Comparison of ENCODE assay signal across 18 cellular contexts in the genomic region with DNA sequence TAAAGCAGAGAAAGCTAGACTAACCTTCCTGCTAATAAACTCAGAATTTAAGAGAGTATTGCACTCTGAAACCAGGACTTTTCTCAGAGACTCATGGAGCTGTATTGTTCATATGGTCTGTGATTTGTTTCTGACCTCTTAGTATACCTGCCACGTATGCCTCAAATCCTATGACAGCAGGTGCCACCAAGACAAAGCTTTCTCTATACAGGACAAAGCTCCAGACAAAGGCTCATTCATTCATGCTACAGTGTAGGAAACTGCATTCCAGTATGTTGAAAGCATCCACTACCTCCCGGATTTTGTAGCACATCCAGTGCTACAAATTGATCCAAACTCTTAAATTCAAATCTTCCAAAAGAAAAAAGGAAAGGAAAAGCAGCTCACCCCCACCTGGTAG.
"Had no signal": no experiment of that assay in that cellular context is flagged by ENCODE, and none has a peak within 500 bp of the region (broad histone marks: within the 10 kb centered on the region; RNA-seq: fewer than 3 reads in every experiment).

No MANE protein-coding gene starts in this region.

- H3K9me3 Mint-ChIP-seq: activated naive CD8-positive, alpha-beta T cell treated with anti-CD3 and anti-CD28 coated beads, Interleukin-2, amount 50 U/mL, for 24 hours had no signal

- H3K27ac Mint-ChIP-seq: activated CD8-positive, alpha-beta T cell treated with anti-CD3 and anti-CD28 coated beads for 36 hours; activated naive CD8-positive, alpha-beta T cell treated with anti-CD3 and anti-CD28 coated beads, Interleukin-2, amount 50 U/mL, for 24 hours; naive thymus-derived CD4-positive, alpha-beta T cell; stimulated activated naive CD8-positive, alpha-beta T cell treated with anti-CD3 and anti-CD28 coated beads, Interleukin-15, Interleukin-2, amounts not matched to agents 100 ng/mL and 50 ng/mL, for 24 hours had no signal

- DNase-seq: activated CD4-positive, alpha-beta T cell treated with anti-CD3 and anti-CD28 coated beads for 4 hours; activated CD8-positive, alpha-beta memory T cell treated with anti-CD3 and anti-CD28 coated beads, Interleukin-2, amount 50 U/mL, for 4 hours; activated CD8-positive, alpha-beta T cell treated with anti-CD3 and anti-CD28 coated beads for 36 hours; activated naive CD4-positive, alpha-beta T cell; activated naive CD8-positive, alpha-beta T cell treated with anti-CD3 and anti-CD28 coated beads, Interleukin-2, amount 50 U/mL, for 24 hours; central memory CD4-positive, alpha-beta T cell; effector CD4-positive, alpha-beta T cell; left lung; midbrain; naive thymus-derived CD4-positive, alpha-beta T cell; stimulated activated CD4-positive, alpha-beta T cell treated with anti-CD3 and anti-CD28 coated beads, Interleukin-4, amount 100 ng/mL, for 1 hour; stimulated activated CD8-positive, alpha-beta memory T cell treated with anti-CD3 and anti-CD28 coated beads, Interleukin-4, amount 100 ng/mL, for 48 hours; T-helper 1 cell; testis had no signal

- H3K27me3 Mint-ChIP-seq: activated CD8-positive, alpha-beta T cell treated with anti-CD3 and anti-CD28 coated beads for 36 hours; stimulated activated naive CD8-positive, alpha-beta T cell treated with anti-CD3 and anti-CD28 coated beads, Interleukin-15, Interleukin-2, amounts not matched to agents 100 ng/mL and 50 ng/mL, for 24 hours had no signal

- H3K4me1 ChIP-seq: left lung, prostate gland had no signal

- H3K27ac ChIP-seq: left lung, prostate gland, testis, VCaP had no signal

- H3K4me1 Mint-ChIP-seq: activated naive CD8-positive, alpha-beta T cell treated with anti-CD3 and anti-CD28 coated beads, Interleukin-2, amount 50 U/mL, for 24 hours had no signal

- H3K36me3 Mint-ChIP-seq: naive thymus-derived CD4-positive, alpha-beta T cell had no signal

- H3K27me3 ChIP-seq: left lung, testis had no signal

- H3K9me3 ChIP-seq: left lung, prostate gland, testis had no signal

- H3K4me3 ChIP-seq: coronary artery, left lung, prostate gland, testis had no signal

- H3K4me3 Mint-ChIP-seq: activated CD8-positive, alpha-beta T cell treated with anti-CD3 and anti-CD28 coated beads for 36 hours; activated naive CD8-positive, alpha-beta T cell treated with anti-CD3 and anti-CD28 coated beads, Interleukin-2, amount 50 U/mL, for 24 hours; naive thymus-derived CD4-positive, alpha-beta T cell; stimulated activated naive CD8-positive, alpha-beta T cell treated with anti-CD3 and anti-CD28 coated beads, Interleukin-15, Interleukin-2, amounts not matched to agents 100 ng/mL and 50 ng/mL, for 24 hours had no signal

- ATAC-seq: activated CD8-positive, alpha-beta T cell treated with anti-CD3 and anti-CD28 coated beads for 36 hours; activated naive CD8-positive, alpha-beta T cell treated with anti-CD3 and anti-CD28 coated beads, Interleukin-2, amount 50 U/mL, for 24 hours; left lung; naive thymus-derived CD4-positive, alpha-beta T cell had no signal

- H3K36me3 ChIP-seq: left lung, prostate gland had no signal
